In genomic region chr14:92039720-92040430, GRCh38 we compare ENCODE assay signal across 1 cellular context.
TF ChIP-seq lines count a peak whose summit lies in the region.

TSS of gene TRIP11 (minus strand) at chr14:92040059. CDS start at chr14:92039685, 374 bp downstream.

TF ChIP-seq in K562, 482 proteins besides CTCF, POLR2A, EP300 and RAD21 (continued from another document and continues in another):
- TF ChIP-seq ZBTB2 (IDR thresholded peaks at IDR 0.05) (no peak), SAFB (IDR thresholded peaks at IDR 0.05; ENCODE audit: borderline replicate concordance, low read depth, low read length) (no peak), CREBBP (IDR thresholded peaks at IDR 0.05; ENCODE audit: low read depth, low read length) (no peak), CHD7 (IDR thresholded peaks at IDR 0.05; ENCODE audit: low read depth, low read length) (no peak), ZNF253 (CRISPR knock-in tag; conservative IDR thresholded peaks at IDR 0.05) (no peak), HDAC3 (IDR thresholded peaks at IDR 0.05; ENCODE audit: borderline replicate concordance, partially characterized antibody) (no peak), ASH1L (IDR thresholded peaks at IDR 0.05; ENCODE audit: borderline replicate concordance, low read depth, partially characterized antibody) (no peak), NFIX (CRISPR knock-in tag; IDR thresholded peaks at IDR 0.05; ENCODE audit: low read depth) (no peak), FOS (IDR thresholded peaks at IDR 0.05; ENCODE audit: extremely low read depth, insufficient read length) (no peak), MEF2D (tag; conservative IDR thresholded peaks at IDR 0.05; ENCODE audit: low read depth) (no peak), CXXC5 (CRISPR knock-in tag; IDR thresholded peaks at IDR 0.05) (peak; percentile 78), SPI1 (IDR thresholded peaks at IDR 0.05; ENCODE audit: borderline replicate concordance, low read depth, low read length) (no peak), POLR3A (IDR thresholded peaks at IDR 0.05; ENCODE audit: borderline replicate concordance, extremely low read depth, insufficient read depth, insufficient read length) (no peak), E4F1 (CRISPR knock-in tag; IDR thresholded peaks at IDR 0.05; ENCODE audit: borderline replicate concordance) (no peak), ZFPM2 (CRISPR knock-in tag; IDR thresholded peaks at IDR 0.05) (no peak), PATZ1 (CRISPR knock-in tag; IDR thresholded peaks at IDR 0.05; ENCODE audit: borderline replicate concordance) (no peak), ELF4 (CRISPR knock-in tag; IDR thresholded peaks at IDR 0.05) (no peak), ARID2 (IDR thresholded peaks at IDR 0.05) (no peak), ZNF778 (CRISPR knock-in tag; IDR thresholded peaks at IDR 0.05) (no peak), ZNF695 (CRISPR knock-in tag; IDR thresholded peaks at IDR 0.05) (no peak), CREB3L1 (IDR thresholded peaks at IDR 0.05; ENCODE audit: borderline replicate concordance, low read depth) (peak; percentile 98), ZBTB11 (CRISPR knock-in tag; IDR thresholded peaks at IDR 0.05) (peak in 1 of 3 experiments; percentile 46; a peak in 1 of 6 replicates), ZNF551 (CRISPR knock-in tag; IDR thresholded peaks at IDR 0.05) (no peak), ERF (CRISPR knock-in tag; IDR thresholded peaks at IDR 0.05) (no peak), MAFK (IDR thresholded peaks at IDR 0.05; ENCODE audit: low read length) (no peak), RBM25 (IDR thresholded peaks at IDR 0.05; ENCODE audit: low read depth, low read length, severe bottlenecking) (no peak), ZNF174 (CRISPR knock-in tag; IDR thresholded peaks at IDR 0.05) (no peak), HLTF (IDR thresholded peaks at IDR 0.05) (no peak), ZNF224 (CRISPR knock-in tag; IDR thresholded peaks at IDR 0.05) (no peak), TSHZ1 (CRISPR knock-in tag; IDR thresholded peaks at IDR 0.05) (no peak), CHCHD3 (CRISPR knock-in tag; IDR thresholded peaks at IDR 0.05) (no peak), BCOR (IDR thresholded peaks at IDR 0.05) (no peak)
